ENCODE assay signal across 1 cellular context in genomic region chr22:22693531-22693884, GRCh38.
TF ChIP-seq lines count a peak whose summit lies in the region.

No MANE protein-coding gene starts in this region.

TF ChIP-seq in GM12878, 131 proteins besides CTCF, POLR2A, EP300 and RAD21:
- TF ChIP-seq, protein P1, sequence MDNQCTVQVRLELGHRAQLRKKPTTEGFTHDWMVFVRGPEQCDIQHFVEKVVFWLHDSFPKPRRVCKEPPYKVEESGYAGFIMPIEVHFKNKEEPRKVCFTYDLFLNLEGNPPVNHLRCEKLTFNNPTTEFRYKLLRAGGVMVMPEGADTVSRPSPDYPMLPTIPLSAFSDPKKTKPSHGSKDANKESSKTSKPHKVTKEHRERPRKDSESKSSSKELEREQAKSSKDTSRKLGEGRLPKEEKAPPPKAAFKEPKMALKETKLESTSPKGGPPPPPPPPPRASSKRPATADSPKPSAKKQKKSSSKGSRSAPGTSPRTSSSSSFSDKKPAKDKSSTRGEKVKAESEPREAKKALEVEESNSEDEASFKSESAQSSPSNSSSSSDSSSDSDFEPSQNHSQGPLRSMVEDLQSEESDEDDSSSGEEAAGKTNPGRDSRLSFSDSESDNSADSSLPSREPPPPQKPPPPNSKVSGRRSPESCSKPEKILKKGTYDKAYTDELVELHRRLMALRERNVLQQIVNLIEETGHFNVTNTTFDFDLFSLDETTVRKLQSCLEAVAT (IDR thresholded peaks at IDR 0.05), result no peak
- no peak for TF ChIP-seq RB1 (IDR thresholded peaks at IDR 0.05; ENCODE audit: borderline replicate concordance)
- no peak for TF ChIP-seq POU2F2 (IDR thresholded peaks at IDR 0.05; ENCODE audit: borderline replicate concordance, low read depth, low read length)
- TF ChIP-seq, protein P2, sequence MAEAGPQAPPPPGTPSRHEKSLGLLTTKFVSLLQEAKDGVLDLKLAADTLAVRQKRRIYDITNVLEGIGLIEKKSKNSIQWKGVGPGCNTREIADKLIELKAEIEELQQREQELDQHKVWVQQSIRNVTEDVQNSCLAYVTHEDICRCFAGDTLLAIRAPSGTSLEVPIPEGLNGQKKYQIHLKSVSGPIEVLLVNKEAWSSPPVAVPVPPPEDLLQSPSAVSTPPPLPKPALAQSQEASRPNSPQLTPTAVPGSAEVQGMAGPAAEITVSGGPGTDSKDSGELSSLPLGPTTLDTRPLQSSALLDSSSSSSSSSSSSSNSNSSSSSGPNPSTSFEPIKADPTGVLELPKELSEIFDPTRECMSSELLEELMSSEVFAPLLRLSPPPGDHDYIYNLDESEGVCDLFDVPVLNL (IDR thresholded peaks at IDR 0.05; ENCODE audit: low read depth, low read length), result no peak
- TF ChIP-seq PAX5 (IDR thresholded peaks at IDR 0.05; ENCODE audit: borderline replicate concordance, low read depth, low read length), result no peak
- TF ChIP-seq TARDBP (IDR thresholded peaks at IDR 0.05; ENCODE audit: borderline replicate concordance), result no peak
- TF ChIP-seq SMC3 (IDR thresholded peaks at IDR 0.05; ENCODE audit: borderline replicate concordance, low read length), result no peak
- TF ChIP-seq MYC (IDR thresholded peaks at IDR 0.05; ENCODE audit: insufficient read depth, insufficient read length, insufficient replicate concordance, low read length, severe bottlenecking), result no peak
- TF ChIP-seq, protein P3, sequence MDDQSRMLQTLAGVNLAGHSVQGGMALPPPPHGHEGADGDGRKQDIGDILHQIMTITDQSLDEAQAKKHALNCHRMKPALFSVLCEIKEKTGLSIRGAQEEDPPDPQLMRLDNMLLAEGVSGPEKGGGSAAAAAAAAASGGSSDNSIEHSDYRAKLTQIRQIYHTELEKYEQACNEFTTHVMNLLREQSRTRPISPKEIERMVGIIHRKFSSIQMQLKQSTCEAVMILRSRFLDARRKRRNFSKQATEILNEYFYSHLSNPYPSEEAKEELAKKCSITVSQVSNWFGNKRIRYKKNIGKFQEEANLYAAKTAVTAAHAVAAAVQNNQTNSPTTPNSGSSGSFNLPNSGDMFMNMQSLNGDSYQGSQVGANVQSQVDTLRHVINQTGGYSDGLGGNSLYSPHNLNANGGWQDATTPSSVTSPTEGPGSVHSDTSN (IDR thresholded peaks at IDR 0.05; ENCODE audit: insufficient replicate concordance, low read depth, low read length), result no peak
- no peak for TF ChIP-seq MEF2A (IDR thresholded peaks at IDR 0.05; ENCODE audit: insufficient read depth, low read depth, low read length)
- no peak for TF ChIP-seq TAF1 (IDR thresholded peaks at IDR 0.05; ENCODE audit: borderline replicate concordance, low read depth, low read length)
- no peak for TF ChIP-seq GABPA (IDR thresholded peaks at IDR 0.05; ENCODE audit: low read depth)
- no peak for TF ChIP-seq HDAC6 (IDR thresholded peaks at IDR 0.05; ENCODE audit: unreplicated experiment)
- no peak for TF ChIP-seq NR2C2 (IDR thresholded peaks at IDR 0.05; ENCODE audit: borderline replicate concordance, control insufficient read depth, insufficient read length, low read depth)
- TF ChIP-seq TCF3 (IDR thresholded peaks at IDR 0.05; ENCODE audit: borderline replicate concordance, insufficient read depth, low read depth, low read length), result no peak
- TF ChIP-seq BMI1 (IDR thresholded peaks at IDR 0.05; ENCODE audit: borderline replicate concordance), result no peak
- TF ChIP-seq WRNIP1 (IDR thresholded peaks at IDR 0.05; ENCODE audit: borderline replicate concordance, low read depth, low read length), result no peak
- no peak for TF ChIP-seq SMAD1 (IDR thresholded peaks at IDR 0.05; ENCODE audit: low read depth, partially characterized antibody)
- TF ChIP-seq FOXK2 (IDR thresholded peaks at IDR 0.05), result no peak
